In genomic region chr5:91187032-91187431, GRCh38 we compare ENCODE assay signal across 15 cellular contexts.
DNase-seq lines count a peak whose midpoint lies in the region; ATAC-seq and TF ChIP-seq lines count a peak whose summit lies in the region.
"Had no signal": no experiment of that assay in that cellular context is flagged by ENCODE, and none has a peak within 500 bp of the region (broad histone marks: within the 10 kb centered on the region; RNA-seq: fewer than 3 reads in every experiment).

No MANE protein-coding gene starts in this region.

- BruUV-seq in Caco-2 (replicated peaks; lab: Mats Ljungman, UMichigan): no TSS peak

- peak overlapping the region; percentile 36 for H3K27ac Mint-ChIP-seq in Caco-2 (ENCODE audit: unreplicated experiment)
- H3K27ac Mint-ChIP-seq in dendritic cell treated with granulocyte-macrophage colony-stimulating factor and Interleukin-4, amounts not matched to agents 40 ng/mL and 50 ng/mL, for 4 days: peak overlapping the region; percentile 16
- H3K27ac Mint-ChIP-seq: B cell; CD4-positive, CD25-positive, alpha-beta regulatory T cell; CD8-positive, alpha-beta memory T cell had no signal

- no peaks in the 10 kb centered on the region for H3K36me3 Mint-ChIP-seq in Caco-2 (ENCODE audit: insufficient read depth, unreplicated experiment)
- H3K36me3 Mint-ChIP-seq in dendritic cell treated with granulocyte-macrophage colony-stimulating factor and Interleukin-4, amounts not matched to agents 40 ng/mL and 50 ng/mL, for 4 days (ENCODE audit: low read depth): no peaks in the 10 kb centered on the region
- H3K36me3 Mint-ChIP-seq: CD8-positive, alpha-beta memory T cell had no signal

- POLR2A ChIA-PET in Caco-2 (lab: Charles Lee): interaction anchor here (0.6 to 0.8 kb wide), 2 partner anchors 8 to 32 kb away, joined by 4 to 5 read pairs; no protein-coding TSS in a partner anchor

- CTCF ChIA-PET in Caco-2 (lab: Charles Lee): interaction anchor here (0.6 to 1.0 kb wide), 2 partner anchors 11 to 32 kb away, joined by 3 to 6 read pairs; no protein-coding TSS in a partner anchor

- H3K4me3 ChIP-seq in Caco-2 (ENCODE audit: low read depth, low read length) (no peak overlapping the region), RWPE2 (ENCODE audit: severe bottlenecking) (no peak overlapping the region)
- H3K4me3 ChIP-seq: BLaER1 treated with 17β-estradiol and CSF1 and Interleukin-3, amounts not matched to agents 10 nM and 100 nM; HAP-1 had no signal

- intact Hi-C loops in Caco-2 (cut with micrococcal nuclease; ENCODE audit: unreplicated experiment): loop anchor here (1.0 kb wide), 2 partner anchors 25 to 32 kb away; no protein-coding TSS in a partner anchor
- intact Hi-C loops in dendritic cell treated with granulocyte-macrophage colony-stimulating factor and Interleukin-4, amounts not matched to agents 40 ng/mL and 50 ng/mL, for 4 days (cut with micrococcal nuclease): no loop called here

- H3K9me3 ChIP-seq in Caco-2 (0 out of 2 replicates have a peak, but pooled peaks cover 3% of the 10 kb centered on the region), RWPE2 (ENCODE audit: severe bottlenecking) (no peaks in the 10 kb centered on the region)
- H3K9me3 ChIP-seq: BLaER1 treated with 17β-estradiol and CSF1 and Interleukin-3, amounts not matched to agents 10 nM and 100 nM; HAP-1 had no signal

- H3K27ac ChIP-seq in RWPE2 (ENCODE audit: poor library complexity, severe bottlenecking): no peak overlapping the region
- H3K27ac ChIP-seq: BLaER1 treated with 17β-estradiol and CSF1 and Interleukin-3, amounts not matched to agents 10 nM and 100 nM had no signal

- no peaks in the 10 kb centered on the region for H3K9me3 Mint-ChIP-seq in Caco-2 (ENCODE audit: unreplicated experiment)
- no peaks in the 10 kb centered on the region for H3K9me3 Mint-ChIP-seq in dendritic cell treated with granulocyte-macrophage colony-stimulating factor and Interleukin-4, amounts not matched to agents 40 ng/mL and 50 ng/mL, for 4 days

- no peaks in the 10 kb centered on the region for H3K27me3 ChIP-seq in Caco-2 (replicated peaks; ENCODE audit: control insufficient read depth, insufficient read depth, low read length)
- no peaks in the 10 kb centered on the region for H3K27me3 ChIP-seq in RWPE2 (ENCODE audit: insufficient read depth, poor library complexity, severe bottlenecking)
- H3K27me3 ChIP-seq: BLaER1 treated with 17β-estradiol and CSF1 and Interleukin-3, amounts not matched to agents 10 nM and 100 nM had no signal

- ATAC-seq in RWPE2 (ENCODE audit: low read depth): peak; percentile 38; the same call in 2 of the 3 replicates
- no peak for ATAC-seq in esophagus mucosa
- no peak for ATAC-seq in HG02763 (IDR thresholded peaks at IDR 0.05; ENCODE audit: unreplicated experiment)

- H3K36me3 ChIP-seq in Caco-2 (ENCODE audit: control insufficient read depth, insufficient read depth, low read length): no peaks in the 10 kb centered on the region; the same call in 1 of the 2 replicates
- H3K36me3 ChIP-seq in RWPE2 (ENCODE audit: low read depth): no peaks in the 10 kb centered on the region
- H3K36me3 ChIP-seq: BLaER1 treated with 17β-estradiol and CSF1 and Interleukin-3, amounts not matched to agents 10 nM and 100 nM; HAP-1 had no signal

- peaks cover 39% of the 10 kb centered on the region for H3K4me1 Mint-ChIP-seq in Caco-2 (ENCODE audit: low read depth, unreplicated experiment)
- peaks cover 51% of the 10 kb centered on the region for H3K4me1 Mint-ChIP-seq in dendritic cell treated with granulocyte-macrophage colony-stimulating factor and Interleukin-4, amounts not matched to agents 40 ng/mL and 50 ng/mL, for 4 days (ENCODE audit: low read depth)

- H3K27me3 Mint-ChIP-seq in Caco-2 (ENCODE audit: insufficient read depth, unreplicated experiment): no peaks in the 10 kb centered on the region
- no peaks in the 10 kb centered on the region for H3K27me3 Mint-ChIP-seq in dendritic cell treated with granulocyte-macrophage colony-stimulating factor and Interleukin-4, amounts not matched to agents 40 ng/mL and 50 ng/mL, for 4 days

- peak overlapping the region; percentile 22 for H3K4me3 Mint-ChIP-seq in Caco-2 (ENCODE audit: unreplicated experiment)
- H3K4me3 Mint-ChIP-seq in dendritic cell treated with granulocyte-macrophage colony-stimulating factor and Interleukin-4, amounts not matched to agents 40 ng/mL and 50 ng/mL, for 4 days: no peak overlapping the region
- H3K4me3 Mint-ChIP-seq: B cell; CD8-positive, alpha-beta memory T cell had no signal

- DNase-seq in Caco-2: no peak
- DNase-seq in RWPE2 (ENCODE audit: low spot score): no peak
- DNase-seq in SIG-M5 (lab: John Stamatoyannopoulos, UW): no peak
- DNase-seq: CD4-positive, CD25-positive, alpha-beta regulatory T cell; CD8-positive, alpha-beta memory T cell; COR-L47; DMS153; DMS79; GDM1 had no signal

- H3K4me1 ChIP-seq in Caco-2: peaks cover 34% of the 10 kb centered on the region
- H3K4me1 ChIP-seq in RWPE2 (ENCODE audit: insufficient read depth, poor library complexity, severe bottlenecking): no peaks in the 10 kb centered on the region

- TF ChIP-seq CTCF in Caco-2 (IDR thresholded peaks at IDR 0.05; ENCODE audit: insufficient read depth in 1 of 2, low read depth in 1 of 2, low read length in 1 of 2, severe bottlenecking in 1 of 2, unreplicated experiment in 1 of 2): no peak
- no peak for TF ChIP-seq CTCF in RWPE2 (IDR thresholded peaks at IDR 0.05; ENCODE audit: poor library complexity, severe bottlenecking)
